Comparison of ENCODE assay signal across 10 cellular contexts in the genomic region with DNA sequence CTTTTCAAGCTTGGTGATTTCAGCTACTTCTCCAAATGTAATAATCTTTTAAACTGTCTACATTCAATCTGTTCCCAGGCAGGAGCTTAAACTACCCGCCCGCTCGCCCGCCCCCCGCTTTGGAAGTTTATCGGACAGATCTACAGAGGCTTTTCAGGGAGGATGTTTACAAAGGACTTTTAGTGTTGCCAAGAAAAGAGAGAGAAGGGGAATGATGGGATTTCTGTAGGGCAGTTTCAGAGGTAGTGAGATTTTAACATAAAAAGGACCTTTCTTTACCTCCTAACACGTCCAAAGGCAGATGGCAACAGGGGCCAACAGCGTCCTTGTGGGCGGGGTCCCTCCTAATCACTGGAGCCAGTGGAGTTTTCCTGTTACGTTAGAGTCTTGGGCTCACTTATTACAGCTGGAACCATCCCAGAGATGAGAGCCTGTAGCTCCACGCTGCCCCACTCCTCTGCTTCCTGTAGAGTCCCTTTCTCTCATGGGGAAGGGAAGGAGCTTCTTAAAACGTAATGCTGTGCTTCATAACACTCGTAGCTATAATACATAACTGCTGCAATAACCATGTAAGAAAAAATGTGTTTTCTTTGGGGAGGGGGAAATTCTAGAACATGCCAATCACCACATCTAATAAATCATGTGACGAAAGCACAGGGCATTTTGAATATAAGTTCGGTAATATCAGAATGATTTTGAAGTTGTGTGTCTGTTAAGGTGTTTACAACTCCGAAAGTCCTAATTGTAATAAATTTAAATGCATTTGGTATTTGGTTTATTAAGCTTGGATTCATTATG. TPM values are rescaled to one million over a fixed set of nuclear protein-coding genes. Genes with fewer than 3 reads are reported as not detected.
DNase-seq lines count a peak whose midpoint lies in the region; ATAC-seq and TF ChIP-seq lines count a peak whose summit lies in the region.
"Had no signal": no experiment of that assay in that cellular context is flagged by ENCODE, and none has a peak within 500 bp of the region (broad histone marks: within the 10 kb centered on the region; RNA-seq: fewer than 3 reads in every experiment).

No MANE protein-coding gene starts in this region.

- H3K79me2 ChIP-seq in parathyroid adenoma = no peaks in the 10 kb centered on the region

- no peaks in the 10 kb centered on the region for H3K9me3 ChIP-seq in parathyroid adenoma (ENCODE audit: control insufficient read depth, low read length)

- DNase-seq in H4 (ENCODE audit: low spot score) = peak; percentile 69
- peak; percentile 32 for DNase-seq in RPMI7951 (ENCODE audit: low read depth)
- DNase-seq in left cardiac atrium = peak; percentile 70
- DNase-seq in NCI-H1694 (lab: John Stamatoyannopoulos, UW) = no peak
- no peak for DNase-seq in mesenteric fat pad (ENCODE audit: low spot score)
- no peak for DNase-seq in globus pallidus (ENCODE audit: low spot score)
- DNase-seq in NCI-H1436 treated with DMSO at 0.1 percent for 48 hours (lab: John Stamatoyannopoulos, UW) = no peak
- DNase-seq: activated CD4-positive, alpha-beta T cell treated with anti-CD3 and anti-CD28 coated beads, Interleukin-2, amount 10 ng/mL, durations not matched to agents 24 days and 14 days; C1 segment of cervical spinal cord had no signal

- H3K4me1 ChIP-seq in parathyroid adenoma = peaks cover 92% of the 10 kb centered on the region

- peak overlapping the region; percentile 97 for H3K27ac ChIP-seq in parathyroid adenoma

- H3K4me3 ChIP-seq in parathyroid adenoma (ENCODE audit: low read depth, low read length) = peak overlapping the region; percentile 15

- intact Hi-C loops in left cardiac atrium (cut with DNase I) = loop anchor here in 1 of 2 donors (10.0 kb wide), 1 partner anchor 148 kb away; no protein-coding TSS in a partner anchor

- ATAC-seq in left cardiac atrium = peak; percentile 64 to 79

- H3K27me3 ChIP-seq in parathyroid adenoma (ENCODE audit: control insufficient read depth, insufficient read depth, low read length) = no peaks in the 10 kb centered on the region

- H3K9ac ChIP-seq in parathyroid adenoma = no peak overlapping the region

- H2AFZ ChIP-seq in parathyroid adenoma = peak overlapping the region; percentile 54

- H3K36me3 ChIP-seq in parathyroid adenoma (ENCODE audit: control insufficient read depth, insufficient read depth, low read length) = no peaks in the 10 kb centered on the region

- H3K4me2 ChIP-seq in parathyroid adenoma (ENCODE audit: low read length) = peak overlapping the region; percentile 52

- no peak for TF ChIP-seq CTCF in parathyroid adenoma (IDR thresholded peaks at IDR 0.05)

RNA-seq across cellular contexts. Expression of a gene that starts 30.9 kb away (rescaled TPM):
- 19.3 and 22.5 TPM in 2 replicates for total RNA-seq in H4 (2014; rRNA removed; shearing (Covaris generic))
- 38.2 and 52.5 TPM in 2 replicates for total RNA-seq in RPMI7951 (2014; rRNA removed; shearing (Covaris generic))
- 10 to 100 TPM; 13.2 to 60.5 TPM for total RNA-seq in left cardiac atrium
- total RNA-seq in mesenteric fat pad = 38.9 TPM

Comparison
In these comparisons a context has a peak if more than half of its experiments do, and no peak if none do; other contexts are left out.
1. DNase-seq: peak in H4 (single experiment), RPMI7951 (single experiment) and left cardiac atrium (single experiment); none in NCI-H1694 (single experiment), mesenteric fat pad (single experiment), globus pallidus (single experiment) and NCI-H1436 treated with DMSO at 0.1 percent for 48 hours (single experiment).